In the genomic region with DNA sequence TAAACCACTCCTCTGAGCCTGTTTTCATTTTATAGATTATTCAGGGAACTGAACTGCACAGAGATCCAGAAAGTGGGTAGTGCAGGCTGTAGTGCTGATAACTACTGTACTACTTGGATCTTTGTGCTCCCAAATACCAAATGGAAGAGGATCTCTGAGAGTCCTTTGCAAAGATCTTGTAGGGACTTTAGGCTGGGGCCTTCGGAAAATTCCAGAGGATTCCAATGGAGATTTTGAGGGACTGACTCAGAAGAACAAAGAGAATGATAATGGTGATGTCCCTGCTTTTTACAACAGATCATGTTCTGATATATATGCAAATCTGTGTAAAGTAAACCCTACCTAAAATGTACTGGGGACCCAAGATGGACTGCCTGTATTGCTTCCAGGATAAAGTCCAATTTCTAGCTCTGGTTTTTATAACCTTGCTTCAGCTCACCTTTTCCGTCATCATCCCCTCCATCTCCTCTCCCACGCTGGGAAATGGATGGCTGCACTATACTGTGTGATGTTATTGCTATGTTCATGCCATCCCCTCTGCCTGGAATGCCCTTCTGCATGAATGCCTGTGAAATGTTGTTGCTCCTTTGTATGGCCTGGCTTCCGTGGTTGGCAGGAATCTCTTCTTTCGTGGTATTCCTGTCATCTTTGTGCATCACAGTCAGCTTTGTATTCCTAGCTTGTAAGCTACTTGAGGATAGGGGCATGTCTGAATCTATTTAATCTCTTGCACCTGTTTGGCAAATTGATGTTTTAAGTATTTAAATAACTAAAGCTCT, we compare ENCODE assay signal across 11 cellular contexts. TPM values are rescaled to one million over a fixed set of nuclear protein-coding genes. Genes with fewer than 3 reads are reported as not detected.
DNase-seq lines count a peak whose midpoint lies in the region; ATAC-seq, FAIRE-seq and TF ChIP-seq lines count a peak whose summit lies in the region.
"Had no signal": no experiment of that assay in that cellular context is flagged by ENCODE, and none has a peak within 500 bp of the region (broad histone marks: within the 10 kb centered on the region; RNA-seq: fewer than 3 reads in every experiment).

No MANE protein-coding gene starts in this region.

- no peak for TF ChIP-seq CTCF in HFFc6 (IDR thresholded peaks at IDR 0.05)
- TF ChIP-seq CTCF in astrocyte (IDR thresholded peaks at IDR 0.05; ENCODE audit: insufficient read depth, low read depth, low read length): no peak
- TF ChIP-seq CTCF in HepG2 (CRISPR knock-in tag; IDR thresholded peaks at IDR 0.05): no peak
- no peak for TF ChIP-seq CTCF in breast epithelium (IDR thresholded peaks at IDR 0.05)

- H3K36me3 ChIP-seq in CD8-positive, alpha-beta memory T cell (ENCODE audit: insufficient read depth, low read length): peaks cover 5% of the 10 kb centered on the region
- H3K36me3 ChIP-seq in astrocyte (ENCODE audit: insufficient read depth, low read length): peaks cover 2% of the 10 kb centered on the region
- peaks cover 0 to 4% of the 10 kb centered on the region in 2 experiments; a peak in 2 of 5 replicates for H3K36me3 ChIP-seq in HepG2 (replicated peaks in 1 of 2; ENCODE audit: control insufficient read depth in 1 of 2, insufficient read depth in 2 of 2, low read length in 2 of 2)
- H3K36me3 ChIP-seq in breast epithelium: no peaks in the 10 kb centered on the region

- in situ Hi-C loops in HepG2 (cut with HindIII; ENCODE audit: extremely low pct_ligation_motif_present, low pct_unique_long_range_greater_than_20kb): no loop called here

- TF ChIP-seq EP300 in HepG2 (IDR thresholded peaks at IDR 0.05; ENCODE audit: low read depth in 2 of 2, low read length in 2 of 2): no peak
- TF ChIP-seq EP300 in HepG2 (CRISPR knock-in tag; IDR thresholded peaks at IDR 0.05; ENCODE audit: borderline replicate concordance): no peak

- H3K4me3 Mint-ChIP-seq in CD8-positive, alpha-beta memory T cell: no peak overlapping the region
- no peak overlapping the region for H3K4me3 Mint-ChIP-seq in HFFc6
- H3K4me3 Mint-ChIP-seq in astrocyte (ENCODE audit: unreplicated experiment): no peak overlapping the region

- TF ChIP-seq POLR2A in HepG2 (IDR thresholded peaks at IDR 0.05; ENCODE audit: insufficient read depth in 1 of 2, low read depth in 2 of 2, low read length in 2 of 2) (no peak), breast epithelium (IDR thresholded peaks at IDR 0.05) (no peak)

- no peaks in the 10 kb centered on the region for H3K27me3 ChIP-seq in CD8-positive, alpha-beta memory T cell (ENCODE audit: insufficient read depth, low read length, poor library complexity, severe bottlenecking)
- H3K27me3 ChIP-seq in astrocyte (ENCODE audit: insufficient read depth, low read length) (no peaks in the 10 kb centered on the region), HepG2 (ENCODE audit: control insufficient read depth in 1 of 2, insufficient read depth in 2 of 2, low read length in 2 of 2) (no peaks in the 10 kb centered on the region), breast epithelium (no peaks in the 10 kb centered on the region)

- CTCF ChIA-PET in CD8-positive, alpha-beta memory T cell (lab: Charles Lee): interaction anchor here (0.7 to 1.0 kb wide), 3 partner anchors 16 to 87 kb away, joined by 3 read pairs; a partner anchor contains a TSS
- CTCF ChIA-PET in HepG2 (lab: Yijun Ruan, JAX; ENCODE audit: low intra/inter-chr PET ratio, low total read pairs): no interaction called here

- no peaks in the 10 kb centered on the region for H3K9me3 Mint-ChIP-seq in CD8-positive, alpha-beta memory T cell
- H3K9me3 Mint-ChIP-seq in HFFc6 (no peaks in the 10 kb centered on the region), astrocyte (ENCODE audit: unreplicated experiment) (no peaks in the 10 kb centered on the region)

- POLR2A ChIA-PET in CD8-positive, alpha-beta memory T cell (lab: Charles Lee): interaction anchor here (0.6 kb wide), 1 partner anchor 37 kb away, joined by 4 read pairs; no protein-coding TSS in a partner anchor
- POLR2A ChIA-PET in HepG2 (lab: Yijun Ruan, JAX): interaction anchor here (0.5 kb wide), 1 partner anchor 153 kb away, joined by 4 read pairs; no protein-coding TSS in a partner anchor

- WGBS in HepG2 (ENCODE audit: low lambda C conversion rate): 90% methylated on average over 5 of the region's 5 CpGs

- intact Hi-C loops in HepG2 (cut with micrococcal nuclease; ENCODE audit: unreplicated experiment): no loop called here
- intact Hi-C loops in breast epithelium (cut with DNase I; ENCODE audit: low total_unique reads): no loop called here

- H3K27ac Mint-ChIP-seq in CD8-positive, alpha-beta memory T cell: peak overlapping the region in 5 of 8 donors; percentile 12 to 80 (median 47)
- peak overlapping the region; percentile 51 for H3K27ac Mint-ChIP-seq in HFFc6
- peak overlapping the region; percentile 31 for H3K27ac Mint-ChIP-seq in astrocyte (ENCODE audit: unreplicated experiment)

- FAIRE-seq in astrocyte (lab: Jason Lieb, UNC): no peak
- FAIRE-seq in HepG2 (lab: Jason Lieb, UNC): no peak

- H3K27me3 Mint-ChIP-seq in CD8-positive, alpha-beta memory T cell: no peaks in the 10 kb centered on the region
- H3K27me3 Mint-ChIP-seq in HFFc6 (ENCODE audit: insufficient read depth): peaks cover 2% of the 10 kb centered on the region; the same call in 1 of the 2 replicates
- H3K27me3 Mint-ChIP-seq in astrocyte (ENCODE audit: low read depth, unreplicated experiment): no peaks in the 10 kb centered on the region

- no peaks in the 10 kb centered on the region for H3K79me2 ChIP-seq in astrocyte (ENCODE audit: insufficient read depth, low read length)
- no peaks in the 10 kb centered on the region for H3K79me2 ChIP-seq in HepG2 (ENCODE audit: insufficient read depth, low read length)

- H3K4me2 ChIP-seq in astrocyte (ENCODE audit: low read length) (peak overlapping the region; percentile 15), HepG2 (ENCODE audit: low read depth, low read length) (no peak overlapping the region)

- no peaks in the 10 kb centered on the region for H3K9me3 ChIP-seq in CD8-positive, alpha-beta memory T cell (ENCODE audit: low read length)
- H3K9me3 ChIP-seq in astrocyte (ENCODE audit: insufficient read depth, low read depth, low read length): no peaks in the 10 kb centered on the region
- H3K9me3 ChIP-seq in HepG2 (ENCODE audit: low read length): no peaks in the 10 kb centered on the region
- no peaks in the 10 kb centered on the region for H3K9me3 ChIP-seq in breast epithelium
- H3K9me3 ChIP-seq: thoracic aorta had no signal

- H3K4me1 Mint-ChIP-seq in CD8-positive, alpha-beta memory T cell: peaks cover 8 to 36% (median 36%) of the 10 kb centered on the region in 3 donors
- H3K4me1 Mint-ChIP-seq in HFFc6 (ENCODE audit: low read depth): peaks cover 6% of the 10 kb centered on the region; the same call in 1 of the 2 replicates
- peaks cover 16% of the 10 kb centered on the region for H3K4me1 Mint-ChIP-seq in astrocyte (ENCODE audit: low read depth, unreplicated experiment)

- no peak for TF ChIP-seq RAD21 in HepG2 (CRISPR knock-in tag; IDR thresholded peaks at IDR 0.05)

- H4K20me1 ChIP-seq in astrocyte (ENCODE audit: insufficient read depth, low read length): no peaks in the 10 kb centered on the region
- H4K20me1 ChIP-seq in HepG2 (ENCODE audit: insufficient read depth, low read length): no peaks in the 10 kb centered on the region

- no peak overlapping the region for H3K9ac ChIP-seq in astrocyte (ENCODE audit: low read length)
- no peak overlapping the region for H3K9ac ChIP-seq in HepG2 (ENCODE audit: insufficient read depth, low read depth, low read length)

- ATAC-seq in HepG2 (peak; percentile 15; the same call in 1 of the 3 replicates), HG02870 (IDR thresholded peaks at IDR 0.05; ENCODE audit: unreplicated experiment) (no peak)
- ATAC-seq: sciatic nerve had no signal

- H3K4me3 ChIP-seq in CD8-positive, alpha-beta memory T cell (ENCODE audit: low read length): no peak overlapping the region
- H3K4me3 ChIP-seq in astrocyte (ENCODE audit: insufficient read depth, low read depth, low read length): no peak overlapping the region
- H3K4me3 ChIP-seq in HepG2 (replicated peaks in 1 of 3; ENCODE audit: insufficient read depth in 1 of 3, low read depth in 2 of 3, low read length in 3 of 3): no peak overlapping the region
- no peak overlapping the region for H3K4me3 ChIP-seq in breast epithelium
- H3K4me3 ChIP-seq: thoracic aorta had no signal

- H3K36me3 Mint-ChIP-seq in CD8-positive, alpha-beta memory T cell: peaks cover 0 to 37% (median 3%) of the 10 kb centered on the region in 3 donors
- H3K36me3 Mint-ChIP-seq in HFFc6 (ENCODE audit: low read depth) (peaks cover 6% of the 10 kb centered on the region; the same call in 1 of the 2 replicates), astrocyte (ENCODE audit: low read depth, unreplicated experiment) (peaks cover 7% of the 10 kb centered on the region)

- BruUV-seq in HepG2 (replicated peaks; lab: Mats Ljungman, UMichigan): no TSS peak

- H3K27ac ChIP-seq in CD8-positive, alpha-beta memory T cell (ENCODE audit: low read depth, low read length): no peak overlapping the region
- peak overlapping the region; percentile 16 for H3K27ac ChIP-seq in astrocyte (ENCODE audit: low read depth, low read length)
- peak overlapping the region; percentile 31 for H3K27ac ChIP-seq in HepG2 (ENCODE audit: extremely low read length, insufficient read depth, low read length)
- H3K27ac ChIP-seq in breast epithelium: no peak overlapping the region
- H3K27ac ChIP-seq: RWPE1, thoracic aorta had no signal

- peaks cover 4% of the 10 kb centered on the region for H3K4me1 ChIP-seq in CD8-positive, alpha-beta memory T cell (ENCODE audit: insufficient read depth, low read length)
- H3K4me1 ChIP-seq in astrocyte (ENCODE audit: insufficient read depth, low read length) (peaks cover 7% of the 10 kb centered on the region), HepG2 (ENCODE audit: insufficient read depth, low read length) (peaks cover 18% of the 10 kb centered on the region), breast epithelium (no peaks in the 10 kb centered on the region)

- no peak for DNase-seq in CD8-positive, alpha-beta memory T cell
- DNase-seq in HFFc6 (no peak), astrocyte (ENCODE audit: low read depth) (peak; percentile 59), HepG2 (ENCODE audit: low spot score) (no peak), nucleus accumbens (lab: John Stamatoyannopoulos, UW) (no peak), breast epithelium (ENCODE audit: low spot score in 2 of 2) (no peak)
- no peak for DNase-seq in NK-92 treated with Interleukin-12 subunit alpha and Interleukin-12 subunit beta, amount 100 ng/mL, for 24 hours (lab: John Stamatoyannopoulos, UW)

- H2AFZ ChIP-seq in astrocyte (ENCODE audit: low read depth, low read length) (no peak overlapping the region), HepG2 (ENCODE audit: low read length) (no peak overlapping the region)

RNA-seq across cellular contexts. Expression of a gene that starts 9.7 kb away (rescaled TPM):
- 10 to 100 TPM; 60.9 to 63.7 TPM for total RNA-seq in CD8-positive, alpha-beta memory T cell
- 21.1 TPM for polyA plus RNA-seq in CD8-positive, alpha-beta memory T cell
- 10 to 100 TPM; 56.9 to 63.2 (median 60.1) TPM for total RNA-seq in HFFc6 (2021; fragmentation: NEBNext Ultra II Directional; extraction: Animal tissue kit (Norgen Biotek cat#: 25700))
- total RNA-seq in astrocyte (66.2 and 78.1 TPM in 2 replicates), HepG2 (2016; rRNA removed; fragmentation: Illumina TruSeq; extraction: Trizol) (18.1 and 32.6 TPM in 2 replicates), breast epithelium (10 to 100 TPM; 48.3 to 54.1 (median 50.3) TPM)
- total RNA-seq in HepG2 (2016; cell fraction: cytosol; rRNA removed; fragmentation: Illumina TruSeq; extraction: Trizol; ENCODE audit: low read depth): 4.5 and 4.8 TPM in 2 replicates
- total RNA-seq in HepG2 (2016; cell fraction: insoluble cytoplasmic fraction; rRNA removed; fragmentation: Illumina TruSeq; extraction: Trizol): 18.2 and 34.4 TPM in 2 replicates
- total RNA-seq in HepG2 (2016; cell fraction: membrane; rRNA removed; fragmentation: Illumina TruSeq; extraction: Trizol): 10.6 and 10.9 TPM in 2 replicates
- 12.4 and 13.6 TPM in 2 replicates for total RNA-seq in HepG2 (2016; cell fraction: nucleus; rRNA removed; fragmentation: Illumina TruSeq; extraction: Trizol)
- 10.6 and 12.7 TPM in 2 replicates for polyA plus RNA-seq in HepG2 (2011; rRNA removed)
- 5.4 and 8.9 TPM in 2 replicates for polyA plus RNA-seq in HepG2 (2011; cell fraction: cytosol; rRNA removed)
- 3.1 and 5.2 TPM in 2 replicates for polyA plus RNA-seq in HepG2 (2011; cell fraction: nucleus; rRNA removed)
- 9.2 and 10.8 TPM in 2 replicates for polyA plus RNA-seq in HepG2 (2012)
- polyA plus RNA-seq in HepG2 (2016; cell fraction: cytosol; fragmentation: Illumina TruSeq; extraction: Trizol; ENCODE audit: low read depth): 1.4 and 1.6 TPM in 2 replicates
- polyA plus RNA-seq in HepG2 (2016; cell fraction: insoluble cytoplasmic fraction; fragmentation: Illumina TruSeq; extraction: Trizol; ENCODE audit: low read depth): 28.5 and 31.9 TPM in 2 replicates
- polyA plus RNA-seq in HepG2 (2016; cell fraction: membrane; fragmentation: Illumina TruSeq; extraction: Trizol; ENCODE audit: low read depth): 5.5 and 6.3 TPM in 2 replicates
- polyA plus RNA-seq in HepG2 (2016; cell fraction: nucleus; fragmentation: Illumina TruSeq; extraction: Trizol; ENCODE audit: insufficient read depth, low read depth): 15.3 and 18.2 TPM in 2 replicates
- polyA minus RNA-seq in HepG2 (2011; rRNA and poly(A)+ RNA removed; ENCODE audit: low replicate concordance): 11.4 and 32.6 TPM in 2 replicates
- 10.7 and 13.2 TPM in 2 replicates for polyA minus RNA-seq in HepG2 (2011; cell fraction: cytosol; rRNA and poly(A)+ RNA removed)
- 14.9 and 16.2 TPM in 2 replicates for polyA minus RNA-seq in HepG2 (2011; cell fraction: nucleus; rRNA and poly(A)+ RNA removed)

RNA-seq across cellular contexts. Expression of a gene that starts 24.6 kb away (rescaled TPM):
- total RNA-seq in CD8-positive, alpha-beta memory T cell: 100 to 1,000 TPM; 206 to 214 TPM
- polyA plus RNA-seq in CD8-positive, alpha-beta memory T cell: 8.3 TPM
- 10 to 100 TPM; 49.1 to 83.4 (median 75.7) TPM for total RNA-seq in HFFc6 (2021; fragmentation: NEBNext Ultra II Directional; extraction: Animal tissue kit (Norgen Biotek cat#: 25700))
- total RNA-seq in astrocyte (18.0 and 19.5 TPM in 2 replicates), HepG2 (2016; rRNA removed; fragmentation: Illumina TruSeq; extraction: Trizol) (38.9 and 41.3 TPM in 2 replicates), breast epithelium (10 to 100 TPM; 16.5 to 33.1 (median 19.0) TPM)
- 37.4 and 48.9 TPM in 2 replicates for total RNA-seq in HepG2 (2016; cell fraction: cytosol; rRNA removed; fragmentation: Illumina TruSeq; extraction: Trizol; ENCODE audit: low read depth)
- total RNA-seq in HepG2 (2016; cell fraction: insoluble cytoplasmic fraction; rRNA removed; fragmentation: Illumina TruSeq; extraction: Trizol): 37.1 and 41.5 TPM in 2 replicates
- 43.2 and 56.9 TPM in 2 replicates for total RNA-seq in HepG2 (2016; cell fraction: membrane; rRNA removed; fragmentation: Illumina TruSeq; extraction: Trizol)
- 34.7 and 40.7 TPM in 2 replicates for total RNA-seq in HepG2 (2016; cell fraction: nucleus; rRNA removed; fragmentation: Illumina TruSeq; extraction: Trizol)
- polyA plus RNA-seq in HepG2 (2011; rRNA removed): 25.5 and 29.7 TPM in 2 replicates
- polyA plus RNA-seq in HepG2 (2011; cell fraction: cytosol; rRNA removed): 20.2 and 33.0 TPM in 2 replicates
- polyA plus RNA-seq in HepG2 (2011; cell fraction: nucleus; rRNA removed): 61.0 and 76.3 TPM in 2 replicates
- 20.3 and 24.3 TPM in 2 replicates for polyA plus RNA-seq in HepG2 (2012)
- 79.2 and 107 TPM in 2 replicates for polyA plus RNA-seq in HepG2 (2016; cell fraction: cytosol; fragmentation: Illumina TruSeq; extraction: Trizol; ENCODE audit: low read depth)
- polyA plus RNA-seq in HepG2 (2016; cell fraction: insoluble cytoplasmic fraction; fragmentation: Illumina TruSeq; extraction: Trizol; ENCODE audit: low read depth): 42.2 and 45.3 TPM in 2 replicates
- 66.8 and 74.2 TPM in 2 replicates for polyA plus RNA-seq in HepG2 (2016; cell fraction: membrane; fragmentation: Illumina TruSeq; extraction: Trizol; ENCODE audit: low read depth)
- 60.4 and 66.8 TPM in 2 replicates for polyA plus RNA-seq in HepG2 (2016; cell fraction: nucleus; fragmentation: Illumina TruSeq; extraction: Trizol; ENCODE audit: insufficient read depth, low read depth)
- polyA minus RNA-seq in HepG2 (2011; rRNA and poly(A)+ RNA removed; ENCODE audit: low replicate concordance): 67.2 and 159 TPM in 2 replicates
- polyA minus RNA-seq in HepG2 (2011; cell fraction: cytosol; rRNA and poly(A)+ RNA removed): 15.8 and 17.7 TPM in 2 replicates
- 34.7 and 42.2 TPM in 2 replicates for polyA minus RNA-seq in HepG2 (2011; cell fraction: nucleus; rRNA and poly(A)+ RNA removed)

RNA-seq across cellular contexts. Expression of a gene that starts 59.2 kb away (rescaled TPM):
- 10 to 100 TPM; 73.2 to 73.4 TPM for total RNA-seq in CD8-positive, alpha-beta memory T cell
- 39.3 TPM for polyA plus RNA-seq in CD8-positive, alpha-beta memory T cell
- 10 to 100 TPM; 61.5 to 73.9 (median 67.7) TPM for total RNA-seq in HFFc6 (2021; fragmentation: NEBNext Ultra II Directional; extraction: Animal tissue kit (Norgen Biotek cat#: 25700))
- 65.0 and 65.7 TPM in 2 replicates for total RNA-seq in astrocyte
- total RNA-seq in HepG2 (2016; rRNA removed; fragmentation: Illumina TruSeq; extraction: Trizol): 43.1 and 55.2 TPM in 2 replicates
- total RNA-seq in HepG2 (2016; cell fraction: cytosol; rRNA removed; fragmentation: Illumina TruSeq; extraction: Trizol; ENCODE audit: low read depth): 13.6 and 16.4 TPM in 2 replicates
- 46.9 and 47.7 TPM in 2 replicates for total RNA-seq in HepG2 (2016; cell fraction: insoluble cytoplasmic fraction; rRNA removed; fragmentation: Illumina TruSeq; extraction: Trizol)
- total RNA-seq in HepG2 (2016; cell fraction: membrane; rRNA removed; fragmentation: Illumina TruSeq; extraction: Trizol): 41.5 and 42.1 TPM in 2 replicates
- total RNA-seq in HepG2 (2016; cell fraction: nucleus; rRNA removed; fragmentation: Illumina TruSeq; extraction: Trizol): 48.1 and 51.0 TPM in 2 replicates
- 30.9 and 35.4 TPM in 2 replicates for polyA plus RNA-seq in HepG2 (2011; rRNA removed)
- 23.4 and 28.9 TPM in 2 replicates for polyA plus RNA-seq in HepG2 (2011; cell fraction: cytosol; rRNA removed)
- polyA plus RNA-seq in HepG2 (2011; cell fraction: nucleus; rRNA removed): 30.6 and 35.1 TPM in 2 replicates
- 20.7 and 22.2 TPM in 2 replicates for polyA plus RNA-seq in HepG2 (2012)
- 17.7 and 25.1 TPM in 2 replicates for polyA plus RNA-seq in HepG2 (2016; cell fraction: cytosol; fragmentation: Illumina TruSeq; extraction: Trizol; ENCODE audit: low read depth)
- 47.5 and 52.1 TPM in 2 replicates for polyA plus RNA-seq in HepG2 (2016; cell fraction: insoluble cytoplasmic fraction; fragmentation: Illumina TruSeq; extraction: Trizol; ENCODE audit: low read depth)
- polyA plus RNA-seq in HepG2 (2016; cell fraction: membrane; fragmentation: Illumina TruSeq; extraction: Trizol; ENCODE audit: low read depth): 40.6 and 40.8 TPM in 2 replicates
- polyA plus RNA-seq in HepG2 (2016; cell fraction: nucleus; fragmentation: Illumina TruSeq; extraction: Trizol; ENCODE audit: insufficient read depth, low read depth): 68.4 and 72.5 TPM in 2 replicates
- 26.3 and 75.5 TPM in 2 replicates for polyA minus RNA-seq in HepG2 (2011; rRNA and poly(A)+ RNA removed; ENCODE audit: low replicate concordance)
- polyA minus RNA-seq in HepG2 (2011; cell fraction: cytosol; rRNA and poly(A)+ RNA removed): 16.9 and 17.3 TPM in 2 replicates
- 62.8 and 65.0 TPM in 2 replicates for polyA minus RNA-seq in HepG2 (2011; cell fraction: nucleus; rRNA and poly(A)+ RNA removed)
- 10 to 100 TPM; 44.9 to 49.9 (median 49.8) TPM for total RNA-seq in breast epithelium

Comparison
In these comparisons a context has a peak if more than half of its experiments do, and no peak if none do; other contexts are left out.
1. H3K27ac ChIP-seq: peak in astrocyte (single experiment) and HepG2 (single experiment); none in CD8-positive, alpha-beta memory T cell (single experiment) and breast epithelium (0 of 2).
2. Peak in every context shown above with its lines, with median percentiles within 50 percentile points of each other: H3K27ac Mint-ChIP-seq.